8 cellular contexts compared by ENCODE assay signal in genomic region chr1:101112051-101112770, GRCh38.
A peak's percentile ranks its signal among the peaks of the same experiment; 100 is the strongest.
DNase-seq lines count a peak whose midpoint lies in the region; ATAC-seq, FAIRE-seq and TF ChIP-seq lines count a peak whose summit lies in the region.

No MANE protein-coding gene starts in this region.

- H3K27ac ChIP-seq in CD4-positive, CD25-positive, alpha-beta regulatory T cell (ENCODE audit: insufficient read depth, low read length, poor library complexity, severe bottlenecking), result peak overlapping the region; percentile 66
- H3K27ac ChIP-seq in kidney (ENCODE audit: low read depth in 2 of 2, low read length in 2 of 2), result peak overlapping the region in 1 of 2 donors; percentile 68

- no peaks in the 10 kb centered on the region for H3K9me2 ChIP-seq in Loucy (replicated peaks; ENCODE audit: low read depth, low read length)

- peak; percentile 59 to 96 (median 85) for DNase-seq in CD4-positive, CD25-positive, alpha-beta regulatory T cell
- peak; percentile 74 for DNase-seq in activated T-cell treated with anti-CD3 and anti-CD28 coated beads, Interleukin-2, amount 50 U/mL, for 1 hour
- DNase-seq in kidney (peak; percentile 67), superior temporal gyrus (ENCODE audit: extremely low spot score) (no peak), amniotic stem cell (lab: John Stamatoyannopoulos, UW) (no peak)
- peak; percentile 21 to 34 for DNase-seq in stimulated activated CD8-positive, alpha-beta memory T cell treated with anti-CD3 and anti-CD28 coated beads, Interleukin-2, amount 100 ng/mL, for 48 hours (ENCODE audit: low read depth in 2 of 2)

- H3K4me3 Mint-ChIP-seq in CD4-positive, CD25-positive, alpha-beta regulatory T cell, result peak overlapping the region; percentile 58 to 78 (median 72)

- peak overlapping the region; percentile 37 for H3K9ac ChIP-seq in Loucy (ENCODE audit: low read depth, low read length, poor library complexity, severe bottlenecking)
- H3K9ac ChIP-seq in kidney (ENCODE audit: low read length in 2 of 2), result no peak overlapping the region

- H2AFZ ChIP-seq in Loucy (ENCODE audit: low read length), result peak overlapping the region; percentile 19

- ATAC-seq in CD4-positive, CD25-positive, alpha-beta regulatory T cell (ENCODE audit: low read depth in 2 of 2), result peak; percentile 94 to 96
- peak; percentile 98 for ATAC-seq in GM21447 (IDR thresholded peaks at IDR 0.05; ENCODE audit: unreplicated experiment)

- intact Hi-C loops in kidney (cut with DNase I), result no loop called here

- peaks cover 31% of the 10 kb centered on the region for H3K4me1 ChIP-seq in CD4-positive, CD25-positive, alpha-beta regulatory T cell (ENCODE audit: control insufficient read depth, insufficient read depth, low read length, poor library complexity, severe bottlenecking)
- H3K4me1 ChIP-seq in Loucy (ENCODE audit: insufficient read depth, low read length, poor library complexity, severe bottlenecking) (peaks cover 35% of the 10 kb centered on the region), kidney (ENCODE audit: control insufficient read depth in 1 of 2, insufficient read depth in 1 of 2, low read depth in 1 of 2, low read length in 2 of 2) (no peaks in the 10 kb centered on the region)

- peak overlapping the region; percentile 96 to 98 (median 98) for H3K27ac Mint-ChIP-seq in CD4-positive, CD25-positive, alpha-beta regulatory T cell

- peaks cover 12% of the 10 kb centered on the region; the same call in 1 of the 2 replicates for H3F3A ChIP-seq in Loucy (ENCODE audit: low read depth)

- H3K4me2 ChIP-seq in Loucy (ENCODE audit: low read depth, low read length, poor library complexity, severe bottlenecking), result peak overlapping the region; percentile 47

- no peaks in the 10 kb centered on the region for H3K79me2 ChIP-seq in Loucy (ENCODE audit: insufficient read depth, low read length)

- no peaks in the 10 kb centered on the region for H3K27me3 Mint-ChIP-seq in CD4-positive, CD25-positive, alpha-beta regulatory T cell

- H4K20me1 ChIP-seq in Loucy (ENCODE audit: insufficient read depth, low read length, poor library complexity, severe bottlenecking), result no peaks in the 10 kb centered on the region

- H3K9me3 ChIP-seq in CD4-positive, CD25-positive, alpha-beta regulatory T cell (ENCODE audit: control insufficient read depth in 2 of 2, low read length in 2 of 2), result no peaks in the 10 kb centered on the region
- H3K9me3 ChIP-seq in Loucy (ENCODE audit: insufficient read depth, low read depth, low read length), result no peaks in the 10 kb centered on the region
- no peaks in the 10 kb centered on the region for H3K9me3 ChIP-seq in kidney (ENCODE audit: control insufficient read depth in 1 of 2, low read length in 2 of 2)

- FAIRE-seq in kidney (lab: Jason Lieb, UNC), result no peak

- TF ChIP-seq CTCF in Loucy (conservative IDR thresholded peaks at IDR 0.05; ENCODE audit: low read length), result 0 out of 2 replicates have a peak, but pooled peaks have one; percentile 13
- TF ChIP-seq CTCF in kidney (IDR thresholded peaks at IDR 0.05; ENCODE audit: borderline replicate concordance, extremely low read depth, insufficient read depth), result no peak

- H3K4me1 Mint-ChIP-seq in CD4-positive, CD25-positive, alpha-beta regulatory T cell, result peaks cover 30 to 53% (median 44%) of the 10 kb centered on the region in 4 donors

- H3K36me3 Mint-ChIP-seq in CD4-positive, CD25-positive, alpha-beta regulatory T cell, result no peaks in the 10 kb centered on the region

- H3K36me3 ChIP-seq in CD4-positive, CD25-positive, alpha-beta regulatory T cell (ENCODE audit: control insufficient read depth, insufficient read depth, low read length), result no peaks in the 10 kb centered on the region
- H3K36me3 ChIP-seq in Loucy (ENCODE audit: insufficient read depth, low read length) (no peaks in the 10 kb centered on the region), kidney (ENCODE audit: control insufficient read depth in 1 of 2, insufficient read depth in 2 of 2, low read length in 2 of 2) (no peaks in the 10 kb centered on the region)

- H3K9me3 Mint-ChIP-seq in CD4-positive, CD25-positive, alpha-beta regulatory T cell, result peaks cover 0 to 4% (median 3%) of the 10 kb centered on the region in 7 donors

- no peaks in the 10 kb centered on the region for H3K27me3 ChIP-seq in CD4-positive, CD25-positive, alpha-beta regulatory T cell (ENCODE audit: control insufficient read depth, insufficient read depth, low read length)
- no peaks in the 10 kb centered on the region for H3K27me3 ChIP-seq in Loucy (ENCODE audit: insufficient read depth, low read length, poor library complexity, severe bottlenecking)

- H3K4me3 ChIP-seq in CD4-positive, CD25-positive, alpha-beta regulatory T cell (ENCODE audit: low read depth, low read length), result peak overlapping the region; percentile 67
- peak overlapping the region; percentile 18 for H3K4me3 ChIP-seq in Loucy (ENCODE audit: low read length, poor library complexity, severe bottlenecking)
- no peak overlapping the region for H3K4me3 ChIP-seq in kidney (ENCODE audit: low read length in 2 of 2)

Comparison
In these comparisons a context has a peak if more than half of its experiments do, and no peak if none do; other contexts are left out.
1. DNase-seq: peak in CD4-positive, CD25-positive, alpha-beta regulatory T cell (3 of 3), activated T-cell treated with anti-CD3 and anti-CD28 coated beads, Interleukin-2, amount 50 U/mL, for 1 hour (single experiment), kidney (single experiment) and stimulated activated CD8-positive, alpha-beta memory T cell treated with anti-CD3 and anti-CD28 coated beads, Interleukin-2, amount 100 ng/mL, for 48 hours (2 of 2); none in superior temporal gyrus (single experiment) and amniotic stem cell (single experiment).
2. H3K4me3 ChIP-seq: peak in CD4-positive, CD25-positive, alpha-beta regulatory T cell (single experiment) and Loucy (single experiment); none in kidney (0 of 2).